ENCODE assay signal across 11 cellular contexts in the genomic region with DNA sequence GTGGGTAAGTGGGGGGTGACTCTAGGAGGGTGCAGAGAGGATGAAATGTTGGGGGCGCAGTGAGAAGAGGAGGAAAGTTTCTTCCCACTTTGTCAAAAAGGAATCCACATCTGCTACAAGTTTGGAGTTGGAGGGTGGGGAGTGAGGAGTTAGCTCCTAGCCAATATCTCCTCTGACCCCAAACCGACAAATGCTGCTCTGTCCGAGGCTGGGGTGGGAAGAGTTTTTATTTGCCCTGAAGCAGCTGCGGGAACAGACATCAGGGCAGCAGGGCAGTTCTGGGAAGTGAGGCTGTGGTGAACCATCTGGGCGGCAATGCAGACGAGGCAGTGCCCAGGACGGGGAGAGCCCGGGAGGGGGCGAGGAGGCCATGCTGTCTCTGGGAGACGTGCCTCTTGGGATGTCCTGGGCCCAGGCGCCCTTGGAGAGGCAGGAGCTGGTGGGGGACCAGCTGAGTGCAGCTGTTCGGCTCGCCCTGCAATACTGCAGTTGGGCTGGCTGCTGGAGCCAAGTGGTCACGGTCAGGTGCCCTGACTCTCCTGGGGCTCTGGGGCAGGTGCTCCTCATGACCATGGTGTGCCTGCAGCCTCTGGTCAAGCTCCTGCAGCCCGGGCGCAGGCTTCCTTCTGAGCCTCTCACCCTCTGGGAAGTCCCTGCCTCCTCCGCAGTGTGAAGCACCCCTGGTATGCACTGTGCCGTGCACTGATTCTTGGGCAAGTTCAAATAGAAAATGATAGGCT. TPM values are rescaled to one million over a fixed set of nuclear protein-coding genes. Genes with fewer than 3 reads are reported as not detected.
A peak's percentile ranks its signal among the peaks of the same experiment; 100 is the strongest.
DNase-seq lines count a peak whose midpoint lies in the region; ATAC-seq and TF ChIP-seq lines count a peak whose summit lies in the region.
"Had no signal": no experiment of that assay in that cellular context is flagged by ENCODE, and none has a peak within 500 bp of the region (broad histone marks: within the 10 kb centered on the region; RNA-seq: fewer than 3 reads in every experiment).

No MANE protein-coding gene starts in this region.

- no peak for ATAC-seq in GM21528 (IDR thresholded peaks at IDR 0.05; ENCODE audit: low FRiP score, unreplicated experiment)
- ATAC-seq in aorta (ENCODE audit: low FRiP score), result no peak
- no peak for ATAC-seq in HG03025 (IDR thresholded peaks at IDR 0.05; ENCODE audit: low FRiP score, unreplicated experiment)
- ATAC-seq: effector memory CD8-positive, alpha-beta T cell had no signal

- no peaks in the 10 kb centered on the region for H3K36me3 ChIP-seq in BLaER1
- no peaks in the 10 kb centered on the region for H3K36me3 ChIP-seq in HUES64 (ENCODE audit: insufficient read depth, low read length)
- H3K36me3 ChIP-seq in esophagus squamous epithelium, result no peaks in the 10 kb centered on the region
- H3K36me3 ChIP-seq in neuron (ENCODE audit: insufficient read depth, low read length), result no peaks in the 10 kb centered on the region
- no peaks in the 10 kb centered on the region for H3K36me3 ChIP-seq in aorta (ENCODE audit: control insufficient read depth in 1 of 2, insufficient read depth in 2 of 2, low read length in 1 of 2)

- DNase-seq in esophagus squamous epithelium (lab: John Stamatoyannopoulos, UW) (no peak), aorta (no peak), nucleus accumbens (lab: John Stamatoyannopoulos, UW) (no peak)
- DNase-seq: effector memory CD8-positive, alpha-beta T cell; NCI-H1436 treated with DMSO at 0.1 percent for 48 hours; T-helper 1 cell had no signal

- peaks cover 50% of the 10 kb centered on the region for H3K4me1 ChIP-seq in BLaER1
- peaks cover 59% of the 10 kb centered on the region for H3K4me1 ChIP-seq in HUES64 (ENCODE audit: insufficient read depth, low read length)
- peaks cover 9 to 23% (median 17%) of the 10 kb centered on the region in 3 donors for H3K4me1 ChIP-seq in esophagus squamous epithelium
- peaks cover 67% of the 10 kb centered on the region for H3K4me1 ChIP-seq in neuron (ENCODE audit: insufficient read depth, low read length)
- H3K4me1 ChIP-seq in aorta (ENCODE audit: control insufficient read depth in 1 of 2, insufficient read depth in 2 of 2, low read length in 2 of 2), result no peaks in the 10 kb centered on the region

- no peak for TF ChIP-seq CTCF in esophagus squamous epithelium (IDR thresholded peaks at IDR 0.05)

- no peaks in the 10 kb centered on the region for H4K20me1 ChIP-seq in BLaER1

- no peak for TF ChIP-seq POLR2A in esophagus squamous epithelium (IDR thresholded peaks at IDR 0.05)

- no peak overlapping the region for H2AFZ ChIP-seq in neuron (ENCODE audit: low read depth, low read length)

- WGBS in HUES64, result 55% methylated on average over 18 of the region's 18 CpGs
- WGBS in esophagus squamous epithelium, 2 donors, result 75 to 89% methylated on average over 4 to 8 of the region's 18 CpGs
- 73 to 76% methylated on average over 18 of the region's 18 CpGs for WGBS in aorta, 2 donors

- 0 out of 2 replicates have a peak overlapping the region, but pooled peaks have one; percentile 15 for H3K4me3 ChIP-seq in BLaER1
- H3K4me3 ChIP-seq in HUES64 (ENCODE audit: low read length), result peak overlapping the region; percentile 3; the same call in 1 of the 2 replicates
- H3K4me3 ChIP-seq in esophagus squamous epithelium, result no peak overlapping the region
- H3K4me3 ChIP-seq in neuron (ENCODE audit: low read length), result peak overlapping the region; percentile 17
- no peak overlapping the region for H3K4me3 ChIP-seq in aorta (ENCODE audit: low read length in 2 of 2)

- peak overlapping the region; percentile 68 for H3K4me2 ChIP-seq in BLaER1

- H3K27me3 ChIP-seq in BLaER1 (peaks cover 12% of the 10 kb centered on the region; the same call in 1 of the 2 replicates), HUES64 (ENCODE audit: insufficient read depth, low read length) (no peaks in the 10 kb centered on the region), esophagus squamous epithelium (peaks cover 0 to 47% (median 0%) of the 10 kb centered on the region in 4 donors), neuron (ENCODE audit: insufficient read depth, low read length) (no peaks in the 10 kb centered on the region), aorta (ENCODE audit: control insufficient read depth in 1 of 2, insufficient read depth in 2 of 2, low read length in 1 of 2) (no peaks in the 10 kb centered on the region)

- H3K9ac ChIP-seq in BLaER1, result 0 out of 2 replicates have a peak overlapping the region, but pooled peaks have one; percentile 33
- H3K9ac ChIP-seq in HUES64 (ENCODE audit: low read depth, low read length), result peak overlapping the region; percentile 77

- H3K27ac ChIP-seq in BLaER1 (peak overlapping the region; percentile 21; the same call in 1 of the 2 replicates), HUES64 (ENCODE audit: low read depth, low read length) (peak overlapping the region; percentile 92), esophagus squamous epithelium (peak overlapping the region; percentile 36 to 84 (median 70)), aorta (ENCODE audit: low read depth in 1 of 2, low read length in 2 of 2) (no peak overlapping the region)

- H3K9me3 ChIP-seq in BLaER1, result no peaks in the 10 kb centered on the region
- H3K9me3 ChIP-seq in HUES64 (ENCODE audit: insufficient read depth, low read depth, low read length), result no peaks in the 10 kb centered on the region
- H3K9me3 ChIP-seq in esophagus squamous epithelium, result no peaks in the 10 kb centered on the region
- H3K9me3 ChIP-seq in neuron (ENCODE audit: low read length), result no peaks in the 10 kb centered on the region
- no peaks in the 10 kb centered on the region for H3K9me3 ChIP-seq in aorta (ENCODE audit: control insufficient read depth, low read length)

- intact Hi-C loops in esophagus squamous epithelium (cut with DNase I) (no loop called here), aorta (cut with DNase I) (loop anchor here in 1 of 2 donors (5.0 kb wide), 1 partner anchor 74 kb away; no protein-coding TSS in a partner anchor)

RNA-seq across cellular contexts. Expression of gene SOCS3, which starts 6.4 kb away (rescaled TPM):
- 11.4 TPM for polyA plus RNA-seq in HUES64 (2013, experiment 1 of 2)
- 12.7 TPM for polyA plus RNA-seq in HUES64 (2013, experiment 2 of 2)
- total RNA-seq in esophagus squamous epithelium (10 to 100 TPM in 3 of 4 donors, 1 to 10 TPM in 1; 6.3 to 23.1 (median 17.1) TPM), aorta (100 to 1,000 TPM; 107 to 182 TPM)
- polyA plus RNA-seq in aorta, result 10 to 100 TPM; 15.5 to 76.1 TPM

RNA-seq across cellular contexts. Expression of gene PGS1, which starts 12.2 kb away (rescaled TPM):
- polyA plus RNA-seq in HUES64 (2013, experiment 1 of 2), result 20.3 TPM
- polyA plus RNA-seq in HUES64 (2013, experiment 2 of 2), result 21.7 TPM
- total RNA-seq in esophagus squamous epithelium, result 10 to 100 TPM; 18.6 to 32.4 (median 23.0) TPM
- total RNA-seq in aorta, result 10 to 100 TPM; 46.5 to 67.0 TPM
- polyA plus RNA-seq in aorta, result 10 to 100 TPM in 1 of 2 donors, 1 to 10 TPM in 1; 9.9 to 30.3 TPM

Comparison
In these comparisons a context has a peak if more than half of its experiments do, and no peak if none do; other contexts are left out.
1. H3K27ac ChIP-seq: peak in BLaER1 (single experiment), HUES64 (single experiment) and esophagus squamous epithelium (4 of 4); none in aorta (0 of 2).
2. H3K4me3 ChIP-seq: peak in BLaER1 (single experiment), HUES64 (single experiment) and neuron (single experiment); none in esophagus squamous epithelium (0 of 4) and aorta (0 of 2).
3. RNA of gene SOCS3, which starts 6.4 kb away (total RNA-seq): 107 to 182 TPM in aorta; 6.3 to 23.1 TPM in esophagus squamous epithelium; every median in the first group is over 4 times any median in the second.